Comparison of ENCODE assay signal across 1 cellular context in genomic region chr11:36594316-36594989, GRCh38.
TF ChIP-seq lines count a peak whose summit lies in the region.

Gene IFTAP (plus strand): TSS chr11:36594502. CDS start chr11:36610104, 15,602 bp downstream.

TF ChIP-seq in K562, 482 proteins besides CTCF, POLR2A, EP300 and RAD21 (continued from another document and continues in another):
- TF ChIP-seq ZNF318 (IDR thresholded peaks at IDR 0.05; ENCODE audit: borderline replicate concordance in 1 of 2, low read depth in 1 of 2) (no peak), RB1 (IDR thresholded peaks at IDR 0.05; ENCODE audit: low read depth) (no peak), POLR2AphosphoS2 (IDR thresholded peaks at IDR 0.05; ENCODE audit: low read length) (no peak), ZNF133 (CRISPR knock-in tag; IDR thresholded peaks at IDR 0.05) (no peak), PATZ1 (CRISPR knock-in tag; IDR thresholded peaks at IDR 0.05; ENCODE audit: borderline replicate concordance) (peak; percentile 42; the same call in 1 of the 2 replicates), GATA2 (CRISPR knock-in tag; IDR thresholded peaks at IDR 0.05) (no peak), RNF219 (CRISPR knock-in tag; IDR thresholded peaks at IDR 0.05) (no peak), ZNF146 (CRISPR knock-in tag; IDR thresholded peaks at IDR 0.05; ENCODE audit: unreplicated experiment) (no peak), ZNF639 (CRISPR knock-in tag; conservative IDR thresholded peaks at IDR 0.05 in 1 of 2, IDR thresholded peaks at IDR 0.05 in 1 of 2) (peak in 1 of 2 experiments; percentile 89; a peak in 2 of 4 replicates), PBX2 (CRISPR knock-in tag; IDR thresholded peaks at IDR 0.05; ENCODE audit: low read depth) (no peak), PBX2 (tag; conservative IDR thresholded peaks at IDR 0.05; ENCODE audit: low read depth) (no peak), SP1 (CRISPR knock-in tag; IDR thresholded peaks at IDR 0.05) (0 out of 2 replicates have a peak, but pooled peaks have one; percentile 39), MCM3 (IDR thresholded peaks at IDR 0.05) (no peak), NUFIP1 (IDR thresholded peaks at IDR 0.05; ENCODE audit: partially characterized antibody) (no peak), PCBP1 (IDR thresholded peaks at IDR 0.05; ENCODE audit: low read depth, low read length, poor library complexity, severe bottlenecking) (no peak), MYBL2 (IDR thresholded peaks at IDR 0.05; ENCODE audit: low read depth) (no peak), MYBL2 (CRISPR knock-in tag; IDR thresholded peaks at IDR 0.05; ENCODE audit: borderline replicate concordance) (no peak), RFX5 (IDR thresholded peaks at IDR 0.05; ENCODE audit: low read depth, low read length) (no peak), HCFC1 (IDR thresholded peaks at IDR 0.05; ENCODE audit: low read depth, low read length) (peak; percentile 98), SAFB (IDR thresholded peaks at IDR 0.05; ENCODE audit: borderline replicate concordance, low read depth, low read length) (no peak), ZNF586 (CRISPR knock-in tag; conservative IDR thresholded peaks at IDR 0.05) (no peak), NR0B1 (IDR thresholded peaks at IDR 0.05; ENCODE audit: partially characterized antibody) (no peak), JUNB (CRISPR knock-in tag; conservative IDR thresholded peaks at IDR 0.05) (no peak), CHD4 (IDR thresholded peaks at IDR 0.05; ENCODE audit: insufficient read depth, insufficient replicate concordance, low read depth, low read length, poor library complexity, severe bottlenecking) (no peak), CC2D1A (IDR thresholded peaks at IDR 0.05) (no peak), CREB5 (CRISPR knock-in tag; IDR thresholded peaks at IDR 0.05) (no peak), ZNF277 (CRISPR knock-in tag; IDR thresholded peaks at IDR 0.05; ENCODE audit: borderline replicate concordance) (no peak), TARDBP (IDR thresholded peaks at IDR 0.05) (no peak), ETV6 (IDR thresholded peaks at IDR 0.05; ENCODE audit: borderline replicate concordance in 1 of 2, low read depth in 2 of 2, low read length in 1 of 2) (no peak), ETV6 (CRISPR knock-in tag; IDR thresholded peaks at IDR 0.05; ENCODE audit: borderline replicate concordance) (no peak), HDGF (IDR thresholded peaks at IDR 0.05) (no peak), TEAD4 (IDR thresholded peaks at IDR 0.05; ENCODE audit: low read length) (peak; percentile 52; the same call in 1 of the 2 replicates), TEAD4 (CRISPR knock-in tag; IDR thresholded peaks at IDR 0.05; ENCODE audit: borderline replicate concordance) (no peak), ZNF124 (CRISPR knock-in tag; IDR thresholded peaks at IDR 0.05) (no peak), ZNF445 (CRISPR knock-in tag; IDR thresholded peaks at IDR 0.05; ENCODE audit: low read depth) (no peak), RBM25 (IDR thresholded peaks at IDR 0.05; ENCODE audit: low read depth, low read length, severe bottlenecking) (no peak)
